ENCODE assay signal across 8 cellular contexts in the genomic region with DNA sequence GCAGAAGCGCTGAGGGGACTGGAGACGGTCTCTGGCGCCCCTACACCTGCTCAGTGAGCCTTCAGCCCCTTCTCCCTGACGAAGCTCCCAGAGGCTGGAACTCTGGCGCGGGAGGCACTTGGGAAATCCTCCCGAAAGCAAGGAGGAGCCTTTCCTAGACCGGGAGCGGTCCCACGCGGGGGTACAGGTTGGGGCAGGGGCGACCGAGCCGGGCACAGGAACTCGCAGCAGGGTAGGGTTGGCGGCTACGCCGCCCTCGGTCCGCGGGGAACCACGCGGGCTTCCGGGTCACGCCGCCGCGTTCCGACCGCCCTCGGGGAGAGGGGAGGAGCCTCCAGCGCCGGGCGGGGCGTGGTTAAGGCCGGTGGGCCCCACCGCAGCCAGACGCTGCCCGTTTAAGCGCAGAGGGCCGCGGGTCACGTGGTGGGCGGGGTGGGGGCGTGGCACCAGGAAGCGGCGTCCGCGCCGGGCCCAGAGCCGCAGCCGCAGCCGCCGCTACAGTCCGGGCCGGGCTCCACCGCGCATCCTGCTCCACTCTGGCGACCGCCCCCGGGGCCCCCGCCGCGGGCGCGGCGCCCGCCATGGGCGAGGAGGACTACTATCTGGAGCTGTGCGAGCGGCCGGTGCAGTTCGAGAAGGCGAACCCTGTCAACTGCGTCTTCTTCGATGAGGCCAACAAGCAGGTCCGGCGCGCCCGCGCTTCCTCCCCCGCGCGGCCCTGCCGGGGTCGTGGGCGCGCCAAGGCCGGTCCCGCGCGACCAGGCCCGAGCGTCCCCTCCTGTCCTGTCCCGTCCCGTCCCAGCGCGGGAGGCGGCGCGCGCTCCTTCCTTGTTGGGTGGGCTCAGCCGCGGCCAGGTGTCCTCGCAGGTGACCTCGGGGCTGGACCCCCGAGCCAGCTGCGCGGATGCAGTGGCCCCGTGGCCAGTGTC. TPM values are rescaled to one million over a fixed set of nuclear protein-coding genes. Genes with fewer than 3 reads are reported as not detected.
DNase-seq lines count a peak whose midpoint lies in the region; ATAC-seq and TF ChIP-seq lines count a peak whose summit lies in the region.

Gene RMC1 (plus strand): TSS at position 474 of the 929 bp plus-strand sequence. CDS start 108 bp downstream, at position 582.

- H3K27ac ChIP-seq in OCI-LY7 (ENCODE audit: low read depth, low read length, poor library complexity, severe bottlenecking) (peak within 1 kb of the TSS; percentile 72), epithelial cell of prostate (peak within 1 kb of the TSS; percentile 52)

- peaks cover 19% of the 10 kb centered on the region; the same call in 1 of the 2 replicates for H3K79me2 ChIP-seq in OCI-LY7 (ENCODE audit: insufficient read depth, low read depth, low read length)

- H3K4me3 ChIP-seq in OCI-LY7 (ENCODE audit: low read depth, low read length, poor library complexity, severe bottlenecking) = peak within 1 kb of the TSS; percentile 96

- CTCF ChIA-PET in OCI-LY7 (lab: Charles Lee; ENCODE audit: unreplicated experiment) = interaction anchor here (1.1 kb wide), 1 partner anchor 15 kb away, joined by 6 read pairs; no protein-coding TSS in a partner anchor

- H2AFZ ChIP-seq in OCI-LY7 (ENCODE audit: low read length) = peak within 1 kb of the TSS; percentile 88; the same call in 1 of the 2 replicates

- POLR2A ChIA-PET in OCI-LY7 (lab: Charles Lee) = interaction anchor here (0.6 to 2.6 kb wide), 2 partner anchors 15 to 536 kb away, joined by 3 to 9 read pairs; no protein-coding TSS in a partner anchor

- peaks cover 40% of the 10 kb centered on the region for H3K4me1 ChIP-seq in OCI-LY7 (ENCODE audit: insufficient read depth, low read length, poor library complexity, severe bottlenecking)

- DNase-seq in DMS114 treated with DMSO at 0.1 percent for 48 hours (lab: John Stamatoyannopoulos, UW; ENCODE audit: unreplicated experiment) (peak; percentile 57), HuH-7 (ENCODE audit: low spot score) (peak; percentile 67), OCI-LY7 (ENCODE audit: low spot score) (peak; percentile 96), activated T-cell treated with anti-CD3 and anti-CD28 coated beads for 4 hours (peak; percentile 98), epithelial cell of prostate (ENCODE audit: low read depth, low spot score) (peak; percentile 53), mucosa of gallbladder (ENCODE audit: low spot score) (peak; percentile 97)
- DNase-seq in stimulated activated CD8-positive, alpha-beta memory T cell treated with anti-CD3 and anti-CD28 coated beads, Interleukin-4, amount 100 ng/mL, for 24 hours (ENCODE audit: low read depth) = peak; percentile 99

- intact Hi-C loops in OCI-LY7 (cut with micrococcal nuclease; ENCODE audit: unreplicated experiment) = loop anchor here (1.0 to 10.0 kb wide), 8 partner anchors 81 to 709 kb away; partner anchors contain the start of genes CABLES1, NPC1, RBBP8 and TTC39C

- no peaks in the 10 kb centered on the region for H3K9me2 ChIP-seq in OCI-LY7 (ENCODE audit: insufficient read depth, low read length)

- no peaks in the 10 kb centered on the region for H3K9me3 ChIP-seq in OCI-LY7 (ENCODE audit: low read length)

- 0 out of 2 replicates have a peak, but pooled peaks cover 9% of the 10 kb centered on the region for H4K20me1 ChIP-seq in OCI-LY7 (ENCODE audit: insufficient read depth, low read length)

- H3K4me2 ChIP-seq in OCI-LY7 (ENCODE audit: low read length) = peak within 1 kb of the TSS; percentile 84

- no TSS peak for BruUV-seq in OCI-LY7 (replicated peaks; lab: Mats Ljungman, UMichigan)

- peak; percentile 75 for ATAC-seq in GM21515 (IDR thresholded peaks at IDR 0.05; ENCODE audit: unreplicated experiment)

- TF ChIP-seq CTCF in OCI-LY7 (conservative IDR thresholded peaks at IDR 0.05; ENCODE audit: low read length) = peak; percentile 58

- H3K36me3 ChIP-seq in OCI-LY7 (ENCODE audit: insufficient read depth, low read length) = peaks cover 30% of the 10 kb centered on the region

RNA-seq across cellular contexts. Expression of gene RMC1, which starts in this region (rescaled TPM):
- 28.4 and 32.8 TPM in 2 replicates for total RNA-seq in OCI-LY7 (2014; rRNA removed; shearing (Covaris generic))
- total RNA-seq in OCI-LY7 (2022) (36.2 and 41.5 TPM in 2 replicates), mucosa of gallbladder (27.0 TPM)

Comparison
In these comparisons a context has a peak if more than half of its experiments do, and no peak if none do; other contexts are left out.
1. Peak in every context shown above with its lines: DNase-seq, ATAC-seq, H3K4me3 ChIP-seq and H3K27ac ChIP-seq.